ENCODE assay signal across 10 cellular contexts in genomic region chr1:100387209-100387608, GRCh38. TPM values are rescaled to one million over a fixed set of nuclear protein-coding genes. Genes with fewer than 3 reads are reported as not detected.
DNase-seq lines count a peak whose midpoint lies in the region; ATAC-seq and TF ChIP-seq lines count a peak whose summit lies in the region.
"Had no signal": no experiment of that assay in that cellular context is flagged by ENCODE, and none has a peak within 500 bp of the region (broad histone marks: within the 10 kb centered on the region; RNA-seq: fewer than 3 reads in every experiment).

No MANE protein-coding gene starts in this region.

- POLR2A ChIA-PET in PC-9 (lab: Charles Lee; ENCODE audit: unreplicated experiment), result no interaction called here

- ATAC-seq in left ventricle myocardium superior (no peak), left lung (peak; percentile 39), GM21526 (IDR thresholded peaks at IDR 0.05; ENCODE audit: low FRiP score, unreplicated experiment) (no peak)
- ATAC-seq in activated naive CD8-positive, alpha-beta T cell treated with anti-CD3 and anti-CD28 coated beads, Interleukin-2, amount 50 U/mL, for 24 hours, result no peak

- H3K9me3 ChIP-seq in left ventricle myocardium inferior (replicated peaks), result no peaks in the 10 kb centered on the region
- no peaks in the 10 kb centered on the region for H3K9me3 ChIP-seq in left lung
- no peaks in the 10 kb centered on the region for H3K9me3 ChIP-seq in PC-9 (ENCODE audit: insufficient read depth, low read depth)
- H3K9me3 ChIP-seq: Caco-2 had no signal

- H3K36me3 ChIP-seq in left ventricle myocardium inferior, result no peaks in the 10 kb centered on the region
- H3K36me3 ChIP-seq in left lung, result peaks cover 0 to 5% of the 10 kb centered on the region in 2 donors
- H3K36me3 ChIP-seq in PC-9 (ENCODE audit: low read depth), result no peaks in the 10 kb centered on the region

- H3K27me3 ChIP-seq in left ventricle myocardium inferior (ENCODE audit: low read depth) (no peaks in the 10 kb centered on the region), left lung (no peaks in the 10 kb centered on the region), PC-9 (ENCODE audit: insufficient read depth, low read depth) (no peaks in the 10 kb centered on the region)

- peaks cover 77% of the 10 kb centered on the region for H3K4me1 Mint-ChIP-seq in activated naive CD8-positive, alpha-beta T cell treated with anti-CD3 and anti-CD28 coated beads, Interleukin-2, amount 50 U/mL, for 24 hours

- H3K4me1 ChIP-seq in left ventricle myocardium inferior (peaks cover 37% of the 10 kb centered on the region), left lung (peaks cover 5 to 30% of the 10 kb centered on the region in 2 donors), PC-9 (replicated peaks; ENCODE audit: insufficient read depth) (no peaks in the 10 kb centered on the region)
- H3K4me1 ChIP-seq: Caco-2 had no signal

- H4K20me1 ChIP-seq in PC-9 (ENCODE audit: insufficient read depth), result no peaks in the 10 kb centered on the region

- no peak overlapping the region for H2AFZ ChIP-seq in PC-9

- H3K4me3 ChIP-seq in left ventricle myocardium inferior (peak overlapping the region; percentile 29), left lung (no peak overlapping the region), PC-9 (no peak overlapping the region)

- H3K36me3 Mint-ChIP-seq in activated naive CD8-positive, alpha-beta T cell treated with anti-CD3 and anti-CD28 coated beads, Interleukin-2, amount 50 U/mL, for 24 hours (ENCODE audit: low read depth), result peaks cover 3% of the 10 kb centered on the region

- BruUV-seq in PC-9 (replicated peaks; lab: Mats Ljungman, UMichigan), result no TSS peak

- no peaks in the 10 kb centered on the region for H3F3A ChIP-seq in PC-9 (ENCODE audit: insufficient read depth, low read depth)

- H3K79me2 ChIP-seq in PC-9 (ENCODE audit: low read depth), result no peaks in the 10 kb centered on the region

- peak overlapping the region; percentile 65 for H3K4me3 Mint-ChIP-seq in activated naive CD8-positive, alpha-beta T cell treated with anti-CD3 and anti-CD28 coated beads, Interleukin-2, amount 50 U/mL, for 24 hours

- DNase-seq in left ventricle myocardium inferior, result no peak
- no peak for DNase-seq in left ventricle myocardium superior
- DNase-seq in activated naive CD8-positive, alpha-beta T cell treated with anti-CD3 and anti-CD28 coated beads, Interleukin-2, amount 50 U/mL, for 24 hours, result no peak
- DNase-seq in left lung, result no peak
- DNase-seq in foreskin melanocyte, result no peak
- no peak for DNase-seq in PC-9
- DNase-seq in DMS 273 (lab: John Stamatoyannopoulos, UW; ENCODE audit: unreplicated experiment), result no peak
- DNase-seq: Caco-2, mammary epithelial cell had no signal

- H3K9me2 ChIP-seq in PC-9 (ENCODE audit: insufficient read depth), result no peaks in the 10 kb centered on the region

- H3K9me3 Mint-ChIP-seq in activated naive CD8-positive, alpha-beta T cell treated with anti-CD3 and anti-CD28 coated beads, Interleukin-2, amount 50 U/mL, for 24 hours, result no peaks in the 10 kb centered on the region

- H3K4me2 ChIP-seq in PC-9, result no peak overlapping the region

- intact Hi-C loops in left ventricle myocardium inferior (cut with micrococcal nuclease), result no loop called here
- intact Hi-C loops in left ventricle myocardium superior (cut with micrococcal nuclease), result no loop called here
- intact Hi-C loops in left lung (cut with DNase I), result no loop called here
- intact Hi-C loops in PC-9 (cut with micrococcal nuclease; ENCODE audit: unreplicated experiment), result no loop called here

- H3K27ac Mint-ChIP-seq in activated naive CD8-positive, alpha-beta T cell treated with anti-CD3 and anti-CD28 coated beads, Interleukin-2, amount 50 U/mL, for 24 hours, result peak overlapping the region; percentile 59

- TF ChIP-seq CTCF in left ventricle myocardium inferior (IDR thresholded peaks at IDR 0.05; ENCODE audit: borderline replicate concordance), result no peak
- TF ChIP-seq CTCF in left lung (IDR thresholded peaks at IDR 0.05), result no peak
- TF ChIP-seq CTCF in PC-9 (conservative IDR thresholded peaks at IDR 0.05), result no peak

- CTCF ChIA-PET in PC-9 (lab: Charles Lee), result no interaction called here

- H3K27ac ChIP-seq in left ventricle myocardium inferior (replicated peaks), result peak overlapping the region; percentile 69
- peak overlapping the region; percentile 11 to 24 for H3K27ac ChIP-seq in left lung
- no peak overlapping the region for H3K27ac ChIP-seq in PC-9

- no peaks in the 10 kb centered on the region for H3K27me3 Mint-ChIP-seq in activated naive CD8-positive, alpha-beta T cell treated with anti-CD3 and anti-CD28 coated beads, Interleukin-2, amount 50 U/mL, for 24 hours

RNA-seq across cellular contexts. Expression of gene CDC14A, which starts 34.9 kb away (rescaled TPM):
- total RNA-seq in left ventricle myocardium inferior (2.4 TPM), left ventricle myocardium superior (2.6 TPM), left lung (10 to 100 TPM in 1 of 2 donors, 1 to 10 TPM in 1; 8.9 to 13.9 TPM), PC-9 (2021) (2.1 and 2.8 TPM in 2 replicates)
